8 cellular contexts compared by ENCODE assay signal in the genomic region with DNA sequence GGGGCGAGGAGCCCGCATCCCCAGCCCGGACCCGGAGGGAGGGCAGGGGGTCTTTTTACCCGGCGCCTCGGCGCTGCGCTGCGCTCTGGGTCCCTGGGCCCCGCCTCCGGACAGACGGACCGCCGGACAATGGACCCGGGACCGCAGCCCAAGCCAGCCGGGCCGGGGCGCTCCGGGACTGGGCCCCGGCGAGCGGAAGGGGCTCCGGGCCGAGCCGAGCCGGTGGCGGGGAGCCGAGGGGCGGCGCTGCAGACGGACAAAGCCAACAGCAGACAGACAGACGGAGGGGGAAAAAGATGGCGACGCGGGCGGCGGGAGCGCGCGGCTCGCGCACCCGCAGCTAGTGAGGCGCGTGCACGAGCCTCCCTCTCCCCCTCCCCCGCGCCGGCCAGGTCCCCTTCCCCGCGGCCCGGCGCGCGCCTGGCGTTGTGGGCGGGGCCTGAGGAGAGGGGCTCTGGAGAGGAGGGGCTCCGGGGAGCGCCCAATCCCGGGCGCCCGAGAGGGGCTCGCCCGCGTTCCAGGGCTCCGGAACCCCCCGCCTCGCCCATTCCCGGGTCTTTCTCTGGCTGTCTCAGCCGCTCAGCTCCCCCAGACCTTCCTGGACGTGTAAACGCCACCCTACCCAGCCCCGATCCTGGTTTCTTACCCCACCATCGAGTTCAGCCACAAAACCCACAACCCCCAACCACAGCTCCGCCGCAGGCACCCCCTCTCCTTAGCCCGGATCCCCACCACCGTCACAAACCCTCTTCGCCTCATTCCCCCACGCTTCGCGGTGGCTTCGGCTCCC. TPM values are rescaled to one million over a fixed set of nuclear protein-coding genes. Genes with fewer than 3 reads are reported as not detected.
A peak's percentile ranks its signal among the peaks of the same experiment; 100 is the strongest.
DNase-seq lines count a peak whose midpoint lies in the region; TF ChIP-seq lines count a peak whose summit lies in the region.

Gene ZNF821, minus strand, starts transcription at position 334 of the 790 bp plus-strand sequence. CDS start 4,236 bp downstream, outside the sequence.

- POLR2A ChIA-PET in HEK293 (lab: Yijun Ruan, JAX), result interaction anchor here (0.8 to 2.8 kb wide), 5 partner anchors 10 to 386 kb away, joined by 3 to 51 read pairs (median 5); partner anchors contain the start of genes AP1G1 and IST1

- H3K27ac ChIP-seq in HEK293 (ENCODE audit: extremely low read depth, low read depth, low read length), result peak within 1 kb of the TSS; percentile 89
- peak within 1 kb of the TSS; percentile 94 to 95 for H3K27ac ChIP-seq in ascending aorta
- peak within 1 kb of the TSS; percentile 89 for H3K27ac ChIP-seq in rectal smooth muscle tissue (ENCODE audit: low read depth, low read length)

- TF ChIP-seq CTCF in GM10266 (IDR thresholded peaks at IDR 0.05; ENCODE audit: control insufficient read depth, insufficient read depth, low read depth, missing control alignments) (no peak), HEK293 (tag by site-specific recombination; IDR thresholded peaks at IDR 0.05) (no peak), ascending aorta (IDR thresholded peaks at IDR 0.05) (peak; percentile 16 to 45 (median 40))

- peaks cover 8% of the 10 kb centered on the region for H3K27me3 Mint-ChIP-seq in T-helper 2 cell treated with Interferon-gamma antibody and Interleukin-4, amounts not matched to agents 5 μg/mL and 100 μg/mL, for 36 hours (ENCODE audit: low read depth)

- intact Hi-C loops in ascending aorta (cut with DNase I), result loop anchor here (1.0 to 5.0 kb wide), 7 partner anchors 11 to 161 kb away; partner anchors contain the start of genes AP1G1 and IST1

- 0 out of 2 replicates have a peak, but pooled peaks cover 2% of the 10 kb centered on the region for H3K4me1 ChIP-seq in HEK293 (ENCODE audit: control insufficient read depth, insufficient read depth, low read length)
- H3K4me1 ChIP-seq in ascending aorta, result peaks cover 0 to 4% of the 10 kb centered on the region in 2 donors
- H3K4me1 ChIP-seq in rectal smooth muscle tissue (ENCODE audit: control insufficient read depth, insufficient read depth, low read length), result peaks cover 8% of the 10 kb centered on the region

- H3K9me3 ChIP-seq in HEK293 (ENCODE audit: control insufficient read depth, insufficient read depth, low read depth, low read length) (no peaks in the 10 kb centered on the region), ascending aorta (no peaks in the 10 kb centered on the region)

- H3K4me3 ChIP-seq in HEK293 (ENCODE audit: low read depth, low read length) (peak within 1 kb of the TSS; percentile 82), ascending aorta (peak within 1 kb of the TSS; percentile 79 to 87), rectal smooth muscle tissue (ENCODE audit: low read length) (peak within 1 kb of the TSS; percentile 95)

- no peaks in the 10 kb centered on the region for H3K27me3 ChIP-seq in ascending aorta
- H3K27me3 ChIP-seq in rectal smooth muscle tissue (ENCODE audit: control insufficient read depth, insufficient read depth, low read length), result no peaks in the 10 kb centered on the region

- peaks cover 6 to 24% of the 10 kb centered on the region in 2 experiments for H3K36me3 ChIP-seq in HEK293 (ENCODE audit: control insufficient read depth in 2 of 2, insufficient read depth in 1 of 2, low read length in 2 of 2)
- peaks cover 0 to 15% of the 10 kb centered on the region in 2 donors for H3K36me3 ChIP-seq in ascending aorta
- H3K36me3 ChIP-seq in rectal smooth muscle tissue (ENCODE audit: control insufficient read depth, insufficient read depth, low read length), result peaks cover 2% of the 10 kb centered on the region

- H3K27ac Mint-ChIP-seq in T-helper 2 cell treated with Interferon-gamma antibody and Interleukin-4, amounts not matched to agents 5 μg/mL and 100 μg/mL, for 36 hours, result peak within 1 kb of the TSS; percentile 93

- peaks cover 13% of the 10 kb centered on the region for H3K36me3 Mint-ChIP-seq in T-helper 2 cell treated with Interferon-gamma antibody and Interleukin-4, amounts not matched to agents 5 μg/mL and 100 μg/mL, for 36 hours (ENCODE audit: low read depth)

- no peaks in the 10 kb centered on the region for H3K9me3 Mint-ChIP-seq in T-helper 2 cell treated with Interferon-gamma antibody and Interleukin-4, amounts not matched to agents 5 μg/mL and 100 μg/mL, for 36 hours

- CTCF ChIA-PET in HEK293 (lab: Yijun Ruan, JAX), result interaction anchor here (0.6 to 5.4 kb wide), 13 partner anchors 8 to 932 kb away, joined by 3 to 59 read pairs (median 3); no protein-coding TSS in a partner anchor

- peak within 1 kb of the TSS; percentile 81 for H3K9ac ChIP-seq in rectal smooth muscle tissue (ENCODE audit: low read length)

- DNase-seq in GM10266 (ENCODE audit: extremely low spot score) (peak; percentile 92), NCI-H1092 (lab: John Stamatoyannopoulos, UW) (peak; percentile 89), ascending aorta (ENCODE audit: low spot score in 2 of 2) (peak in 1 of 2 donors; percentile 89), hepatic stellate cell (ENCODE audit: low spot score) (peak; percentile 94), OCI-M2 (lab: John Stamatoyannopoulos, UW; ENCODE audit: unreplicated experiment) (no peak)
- DNase-seq in T-helper 2 cell treated with Interferon-gamma antibody and Interleukin-4, amounts not matched to agents 5 μg/mL and 100 μg/mL, for 36 hours (ENCODE audit: low spot score), result peak; percentile 79

- peak within 1 kb of the TSS; percentile 96 for H3K4me3 Mint-ChIP-seq in T-helper 2 cell treated with Interferon-gamma antibody and Interleukin-4, amounts not matched to agents 5 μg/mL and 100 μg/mL, for 36 hours

- peaks cover 47% of the 10 kb centered on the region for H3K4me1 Mint-ChIP-seq in T-helper 2 cell treated with Interferon-gamma antibody and Interleukin-4, amounts not matched to agents 5 μg/mL and 100 μg/mL, for 36 hours (ENCODE audit: low read depth)

TF ChIP-seq in HEK293, 187 proteins besides CTCF, POLR2A, EP300 and RAD21 (continues in another document):
- TF ChIP-seq ZNF449 (tag by site-specific recombination; IDR thresholded peaks at IDR 0.05) (no peak), TRIM28 (IDR thresholded peaks at IDR 0.05; ENCODE audit: borderline replicate concordance, low read length) (0 out of 2 replicates have a peak, but pooled peaks have one; percentile 17), ZIC2 (tag by site-specific recombination; IDR thresholded peaks at IDR 0.05) (0 out of 2 replicates have a peak, but pooled peaks have one; percentile 27), ZSCAN16 (tag by site-specific recombination; IDR thresholded peaks at IDR 0.05) (no peak), ZNF660 (tag by site-specific recombination; IDR thresholded peaks at IDR 0.05) (peak; percentile 64; the same call in 1 of the 2 replicates), ZFHX2 (tag by site-specific recombination; conservative IDR thresholded peaks at IDR 0.05) (peak; percentile 10; the same call in 1 of the 2 replicates), ZNF157 (tag by site-specific recombination; IDR thresholded peaks at IDR 0.05) (no peak), SCRT2 (tag by site-specific recombination; IDR thresholded peaks at IDR 0.05) (no peak), SP3 (tag by site-specific recombination; IDR thresholded peaks at IDR 0.05) (peak; percentile 59), ZBTB20 (tag by site-specific recombination; IDR thresholded peaks at IDR 0.05) (peak; percentile 100), KLF16 (tag by site-specific recombination; IDR thresholded peaks at IDR 0.05) (peak; percentile 55; the same call in 1 of the 2 replicates), ZNF677 (tag by site-specific recombination; IDR thresholded peaks at IDR 0.05) (peak; percentile 41; the same call in 1 of the 2 replicates), GLIS1 (tag by site-specific recombination; IDR thresholded peaks at IDR 0.05) (peak; percentile 87), ZXDB (tag by site-specific recombination; IDR thresholded peaks at IDR 0.05) (peak; percentile 77), ZNF843 (tag by site-specific recombination; IDR thresholded peaks at IDR 0.05) (peak; percentile 62; the same call in 1 of the 2 replicates), SP7 (tag by site-specific recombination; IDR thresholded peaks at IDR 0.05) (peak; percentile 30; the same call in 1 of the 2 replicates)
- TF ChIP-seq, protein P1, sequence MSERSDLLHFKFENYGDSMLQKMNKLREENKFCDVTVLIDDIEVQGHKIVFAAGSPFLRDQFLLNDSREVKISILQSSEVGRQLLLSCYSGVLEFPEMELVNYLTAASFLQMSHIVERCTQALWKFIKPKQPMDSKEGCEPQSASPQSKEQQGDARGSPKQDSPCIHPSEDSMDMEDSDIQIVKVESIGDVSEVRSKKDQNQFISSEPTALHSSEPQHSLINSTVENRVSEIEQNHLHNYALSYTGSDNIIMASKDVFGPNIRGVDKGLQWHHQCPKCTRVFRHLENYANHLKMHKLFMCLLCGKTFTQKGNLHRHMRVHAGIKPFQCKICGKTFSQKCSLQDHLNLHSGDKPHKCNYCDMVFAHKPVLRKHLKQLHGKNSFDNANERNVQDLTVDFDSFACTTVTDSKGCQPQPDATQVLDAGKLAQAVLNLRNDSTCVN (tag by site-specific recombination; optimal IDR thresholded peaks at IDR 0.05), result peak; percentile 73
- TF ChIP-seq, protein P2, sequence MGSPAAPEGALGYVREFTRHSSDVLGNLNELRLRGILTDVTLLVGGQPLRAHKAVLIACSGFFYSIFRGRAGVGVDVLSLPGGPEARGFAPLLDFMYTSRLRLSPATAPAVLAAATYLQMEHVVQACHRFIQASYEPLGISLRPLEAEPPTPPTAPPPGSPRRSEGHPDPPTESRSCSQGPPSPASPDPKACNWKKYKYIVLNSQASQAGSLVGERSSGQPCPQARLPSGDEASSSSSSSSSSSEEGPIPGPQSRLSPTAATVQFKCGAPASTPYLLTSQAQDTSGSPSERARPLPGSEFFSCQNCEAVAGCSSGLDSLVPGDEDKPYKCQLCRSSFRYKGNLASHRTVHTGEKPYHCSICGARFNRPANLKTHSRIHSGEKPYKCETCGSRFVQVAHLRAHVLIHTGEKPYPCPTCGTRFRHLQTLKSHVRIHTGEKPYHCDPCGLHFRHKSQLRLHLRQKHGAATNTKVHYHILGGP (tag by site-specific recombination; IDR thresholded peaks at IDR 0.05), result no peak

RNA-seq across cellular contexts. Expression of gene ZNF821, which starts in this region (rescaled TPM):
- total RNA-seq in ascending aorta, result not detected

Comparison
In these comparisons a context has a peak if more than half of its experiments do, and no peak if none do; other contexts are left out.
1. CTCF ChIP-seq: peak in ascending aorta (3 of 3); none in GM10266 (single experiment) and HEK293 (single experiment).
2. Peak in every context shown above with its lines, with median percentiles within 50 percentile points of each other: H3K27ac ChIP-seq and H3K4me3 ChIP-seq.